In the genomic region with DNA sequence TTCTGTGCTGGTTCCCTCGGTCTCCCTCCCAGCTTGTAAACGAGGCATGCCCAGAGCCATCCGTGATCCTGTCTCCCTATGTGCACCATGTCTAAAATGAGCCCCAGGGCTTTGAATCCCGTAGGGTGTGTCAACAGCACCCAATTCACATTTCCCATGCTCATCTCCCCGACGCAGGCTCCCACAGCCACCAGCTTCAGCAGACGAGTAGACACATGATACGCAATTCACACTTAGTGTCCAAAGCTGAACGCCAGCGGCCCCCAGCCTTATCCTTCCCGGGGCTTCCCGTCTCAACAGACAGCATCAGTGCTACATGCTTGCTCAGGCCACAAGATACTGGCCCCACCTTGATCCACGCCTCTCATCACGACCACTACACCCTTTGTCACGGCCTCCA, we compare ENCODE assay signal across 28 cellular contexts.
DNase-seq lines count a peak whose midpoint lies in the region; ATAC-seq and TF ChIP-seq lines count a peak whose summit lies in the region.
"Had no signal": no experiment of that assay in that cellular context is flagged by ENCODE, and none has a peak within 500 bp of the region (broad histone marks: within the 10 kb centered on the region; RNA-seq: fewer than 3 reads in every experiment).

No MANE protein-coding gene starts in this region.

- H3K27ac Mint-ChIP-seq in brain, result peak overlapping the region; percentile 75 to 94 (median 88)
- peak overlapping the region in 2 of 8 donors; percentile 12 to 60 for H3K27ac Mint-ChIP-seq in CD8-positive, alpha-beta memory T cell
- H3K27ac Mint-ChIP-seq: activated B cell treated with CpG ODN at 0.5 μM for 24 hours had no signal

- no peak for TF ChIP-seq CTCF in SK-N-SH (IDR thresholded peaks at IDR 0.05)
- TF ChIP-seq CTCF in brain (conservative IDR thresholded peaks at IDR 0.05), result no peak
- no peak for TF ChIP-seq CTCF in neural cell (IDR thresholded peaks at IDR 0.05; ENCODE audit: poor library complexity, severe bottlenecking)

- H3K9me2 ChIP-seq in SK-N-SH (no peaks in the 10 kb centered on the region), neural cell (ENCODE audit: insufficient read depth, low read length) (no peaks in the 10 kb centered on the region)

- ATAC-seq in SK-N-SH treated with all-trans-retinoic acid at 6 μM for 48 hours (no peak), GM18909 (IDR thresholded peaks at IDR 0.05; ENCODE audit: poor library complexity, unreplicated experiment) (no peak)
- ATAC-seq: gastroesophageal sphincter, HepG2, left lobe of liver, Panc1 had no signal

- peak overlapping the region in 3 of 5 experiments; percentile 22 to 64 (median 58) for H3K4me3 Mint-ChIP-seq in brain
- no peak overlapping the region for H3K4me3 Mint-ChIP-seq in CD8-positive, alpha-beta memory T cell
- H3K4me3 Mint-ChIP-seq: activated B cell treated with CpG ODN at 0.5 μM for 24 hours; activated naive CD4-positive, alpha-beta T cell treated with anti-CD3 and anti-CD28 coated beads, Interleukin-2, amount 50 U/mL, for 24 hours; activated T-helper 1 cell treated with anti-CD3 and anti-CD28 coated beads, Interleukin-12 subunit alpha, Interleukin-12 subunit beta, Interleukin-2, Interleukin-4 antibody, amounts not matched to agents 30 ng/mL and 10 ng/mL and 1 ng/mL, durations not matched to agents 14 hours and 24 hours and 36 hours; immature natural killer cell had no signal

- no peak for TF ChIP-seq EP300 in SK-N-SH (IDR thresholded peaks at IDR 0.05; ENCODE audit: borderline replicate concordance in 1 of 2, low read depth in 1 of 2, low read length in 1 of 2)
- TF ChIP-seq EP300 in neural cell (conservative IDR thresholded peaks at IDR 0.05; ENCODE audit: poor library complexity, severe bottlenecking), result no peak

- H3K27me3 Mint-ChIP-seq in brain, result no peaks in the 10 kb centered on the region
- no peaks in the 10 kb centered on the region for H3K27me3 Mint-ChIP-seq in CD8-positive, alpha-beta memory T cell
- H3K27me3 Mint-ChIP-seq: activated B cell treated with CpG ODN at 0.5 μM for 24 hours; activated naive CD4-positive, alpha-beta T cell treated with anti-CD3 and anti-CD28 coated beads, Interleukin-2, amount 50 U/mL, for 24 hours had no signal

- peaks cover 0 to 7% (median 4%) of the 10 kb centered on the region in 5 experiments for H3K9me3 Mint-ChIP-seq in brain
- no peaks in the 10 kb centered on the region for H3K9me3 Mint-ChIP-seq in CD8-positive, alpha-beta memory T cell
- H3K9me3 Mint-ChIP-seq: activated naive CD4-positive, alpha-beta T cell treated with anti-CD3 and anti-CD28 coated beads, Interleukin-2, amount 50 U/mL, for 24 hours; immature natural killer cell had no signal

- H3K9me3 ChIP-seq in SK-N-SH (no peaks in the 10 kb centered on the region), neural cell (ENCODE audit: low read length) (no peaks in the 10 kb centered on the region)
- no peaks in the 10 kb centered on the region for H3K9me3 ChIP-seq in CD8-positive, alpha-beta memory T cell (ENCODE audit: low read length)
- H3K9me3 ChIP-seq: gastroesophageal sphincter had no signal

- H3K79me2 ChIP-seq in SK-N-SH (ENCODE audit: insufficient read depth) (peaks cover 24% of the 10 kb centered on the region; the same call in 1 of the 2 replicates), neural cell (replicated peaks; ENCODE audit: insufficient read depth, low read length) (no peaks in the 10 kb centered on the region)

- peak; percentile 25 for DNase-seq in SK-N-SH
- DNase-seq in CD8-positive, alpha-beta memory T cell, result no peak
- no peak for DNase-seq in GF-D8 (lab: John Stamatoyannopoulos, UW)
- DNase-seq: 8988T; activated B cell treated with CpG ODN at 0.5 μM for 24 hours; activated CD4-positive, alpha-beta T cell treated with anti-CD3 and anti-CD28 coated beads, Interleukin-2, amount 50 U/mL, for 1 hour; cortex of kidney; GOT3; immature natural killer cell; mesendoderm; MV-4-11; NCI-H2171; NCI-H524 treated with DMSO at 0.1 percent for 48 hours; NK-92 treated with Interleukin-12 subunit alpha and Interleukin-12 subunit beta, amount 100 ng/mL, for 24 hours; SHP77; stimulated activated CD4-positive, alpha-beta T cell treated with anti-CD3 and anti-CD28 coated beads, Interleukin-2, amount 100 ng/mL, for 24 hours had no signal

- peaks cover 6% of the 10 kb centered on the region for H3F3A ChIP-seq in SK-N-SH (replicated peaks; ENCODE audit: insufficient read depth)
- H3F3A ChIP-seq in neural cell (ENCODE audit: insufficient read depth, low read length, poor library complexity, severe bottlenecking), result no peaks in the 10 kb centered on the region

- CTCF ChIA-PET in SK-N-SH (lab: Yijun Ruan, JAX), result interaction anchor here (0.7 to 2.1 kb wide), 4 partner anchors 10 to 162 kb away, joined by 3 to 6 read pairs (median 4); partner anchors contain the start of gene TRAPPC12
- CTCF ChIA-PET in CD8-positive, alpha-beta memory T cell (lab: Charles Lee), result no interaction called here

- H4K20me1 ChIP-seq in SK-N-SH (ENCODE audit: insufficient read depth) (peaks cover 12% of the 10 kb centered on the region; the same call in 1 of the 2 replicates), neural cell (ENCODE audit: insufficient read depth) (no peaks in the 10 kb centered on the region)

- POLR2A ChIA-PET in SK-N-SH (lab: Yijun Ruan, JAX), result interaction anchor here (2.5 kb wide), 1 partner anchor 14 kb away, joined by 7 read pairs; no protein-coding TSS in a partner anchor
- POLR2A ChIA-PET in CD8-positive, alpha-beta memory T cell (lab: Charles Lee), result no interaction called here

- H3K4me3 ChIP-seq in SK-N-SH (ENCODE audit: low read depth in 2 of 2, low read length in 1 of 2), result no peak overlapping the region
- H3K4me3 ChIP-seq in neural cell (ENCODE audit: low read length), result no peak overlapping the region
- no peak overlapping the region for H3K4me3 ChIP-seq in CD8-positive, alpha-beta memory T cell (ENCODE audit: low read length)
- H3K4me3 ChIP-seq: gastroesophageal sphincter, smooth muscle cell had no signal

- H3K4me1 Mint-ChIP-seq in brain, result peaks cover 75% of the 10 kb centered on the region
- peaks cover 8 to 24% (median 8%) of the 10 kb centered on the region in 3 donors for H3K4me1 Mint-ChIP-seq in CD8-positive, alpha-beta memory T cell
- H3K4me1 Mint-ChIP-seq: activated B cell treated with CpG ODN at 0.5 μM for 24 hours had no signal

- H3K36me3 ChIP-seq in SK-N-SH (replicated peaks in 1 of 2; ENCODE audit: control insufficient read depth in 1 of 2, insufficient read depth in 2 of 2, low read length in 1 of 2) (no peaks in the 10 kb centered on the region), neural cell (ENCODE audit: insufficient read depth, low read length) (no peaks in the 10 kb centered on the region)
- H3K36me3 ChIP-seq in CD8-positive, alpha-beta memory T cell (ENCODE audit: insufficient read depth, low read length), result no peaks in the 10 kb centered on the region
- H3K36me3 ChIP-seq: gastroesophageal sphincter had no signal

- H3K4me1 ChIP-seq in SK-N-SH (ENCODE audit: control insufficient read depth in 1 of 2, insufficient read depth in 2 of 2, low read depth in 1 of 2, low read length in 1 of 2), result peaks cover 0 to 93% of the 10 kb centered on the region in 2 experiments; a peak in 2 of 4 replicates
- H3K4me1 ChIP-seq in CD8-positive, alpha-beta memory T cell (ENCODE audit: insufficient read depth, low read length), result no peaks in the 10 kb centered on the region
- H3K4me1 ChIP-seq: gastroesophageal sphincter had no signal

- H3K9ac ChIP-seq in SK-N-SH, result no peak overlapping the region
- H3K9ac ChIP-seq in neural cell (ENCODE audit: low read length), result peak overlapping the region; percentile 45

- H3K4me2 ChIP-seq in SK-N-SH (no peak overlapping the region), neural cell (ENCODE audit: low read length) (no peak overlapping the region)
- H3K4me2 ChIP-seq: smooth muscle cell had no signal

- no peak overlapping the region; a peak in 1 of 4 replicates for H3K27ac ChIP-seq in SK-N-SH (ENCODE audit: low read depth in 2 of 2, low read length in 1 of 2)
- peak overlapping the region; percentile 70 for H3K27ac ChIP-seq in neural cell (ENCODE audit: low read length)
- H3K27ac ChIP-seq in temporal lobe (ENCODE audit: low read depth, low read length), result peak overlapping the region; percentile 50
- H3K27ac ChIP-seq in CD8-positive, alpha-beta memory T cell (ENCODE audit: low read depth, low read length), result no peak overlapping the region
- H3K27ac ChIP-seq: gastroesophageal sphincter had no signal

- no peaks in the 10 kb centered on the region for H3K27me3 ChIP-seq in SK-N-SH (ENCODE audit: insufficient read depth)
- H3K27me3 ChIP-seq in neural cell (ENCODE audit: insufficient read depth, low read depth, low read length), result no peaks in the 10 kb centered on the region
- H3K27me3 ChIP-seq in CD8-positive, alpha-beta memory T cell (ENCODE audit: insufficient read depth, low read length, poor library complexity, severe bottlenecking), result no peaks in the 10 kb centered on the region
- H3K27me3 ChIP-seq: gastroesophageal sphincter had no signal

- 98% methylated on average over 15 of the region's 15 CpGs for WGBS in SK-N-SH (ENCODE audit: low lambda C conversion rate)

- TF ChIP-seq RAD21 in SK-N-SH (IDR thresholded peaks at IDR 0.05; ENCODE audit: low read length) (no peak), neural cell (conservative IDR thresholded peaks at IDR 0.05) (no peak)

- H2AFZ ChIP-seq in SK-N-SH (ENCODE audit: low read depth) (no peak overlapping the region), neural cell (ENCODE audit: low read depth, low read length) (no peak overlapping the region)

- H3K36me3 Mint-ChIP-seq in brain, result peaks cover 9% of the 10 kb centered on the region
- peaks cover 0 to 19% (median 4%) of the 10 kb centered on the region in 3 donors for H3K36me3 Mint-ChIP-seq in CD8-positive, alpha-beta memory T cell

TF ChIP-seq in SK-N-SH, 30 proteins besides CTCF, POLR2A, EP300 and RAD21 (continues in another document):
- no peak for TF ChIP-seq NFIC (IDR thresholded peaks at IDR 0.05; ENCODE audit: borderline replicate concordance)
- TF ChIP-seq GATA2 (CRISPR knock-in tag; IDR thresholded peaks at IDR 0.05), result no peak
- TF ChIP-seq FOXJ3 (CRISPR knock-in tag; IDR thresholded peaks at IDR 0.05), result no peak
- no peak for TF ChIP-seq FOSL2 (IDR thresholded peaks at IDR 0.05; ENCODE audit: borderline replicate concordance, low read depth)

TF ChIP-seq in SK-N-SH treated with all-trans-retinoic acid at 6 μM for 48 hours, 23 proteins besides CTCF, POLR2A, EP300 and RAD21 (continues in another document):
- TF ChIP-seq ZNF565 (CRISPR knock-in tag; conservative IDR thresholded peaks at IDR 0.05; ENCODE audit: low read depth), result no peak

TF ChIP-seq in neural cell, 6 proteins besides CTCF, POLR2A, EP300 and RAD21 (continues in another document):
- TF ChIP-seq MXI1 (conservative IDR thresholded peaks at IDR 0.05; ENCODE audit: poor library complexity, severe bottlenecking) (no peak), TAF1 (IDR thresholded peaks at IDR 0.05; ENCODE audit: low read depth) (no peak), SMC3 (conservative IDR thresholded peaks at IDR 0.05; ENCODE audit: poor library complexity) (no peak), EZH2 (IDR thresholded peaks at IDR 0.05; ENCODE audit: borderline replicate concordance, insufficient read depth, low read length, poor library complexity, severe bottlenecking) (no peak), POLR2AphosphoS5 (IDR thresholded peaks at IDR 0.05) (no peak)

Comparison
In these comparisons a context has a peak if more than half of its experiments do, and no peak if none do; other contexts are left out.
1. H3K27ac ChIP-seq: peak in neural cell (single experiment) and temporal lobe (single experiment); none in SK-N-SH (0 of 2) and CD8-positive, alpha-beta memory T cell (single experiment).
2. H3K4me3 Mint-ChIP-seq: peak in brain (3 of 5); none in CD8-positive, alpha-beta memory T cell (0 of 7).